Comparison of ENCODE assay signal across 2 cellular contexts in the genomic region with DNA sequence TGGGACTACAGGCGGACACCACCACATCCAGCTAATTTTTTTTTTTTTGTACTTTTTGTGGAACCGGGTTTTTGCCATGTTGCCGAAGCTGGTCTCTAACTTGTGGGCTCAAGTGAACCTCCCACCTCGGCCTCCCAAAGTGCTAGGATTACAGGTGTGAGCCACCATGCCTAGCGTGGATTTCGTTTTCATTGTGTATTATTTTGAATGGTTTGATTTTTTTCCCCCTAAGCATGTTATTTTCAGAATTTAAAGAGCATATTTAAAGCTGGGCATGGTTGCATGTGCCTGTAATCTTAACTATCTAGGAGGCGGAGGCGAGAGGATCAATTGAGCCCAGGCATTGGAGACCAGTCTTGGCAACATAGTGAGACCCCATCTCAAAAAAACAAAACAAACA.
TF ChIP-seq lines count a peak whose summit lies in the region.

No MANE protein-coding gene starts in this region.

TF ChIP-seq in A549, 52 proteins besides CTCF, POLR2A, EP300 and RAD21:
- peak; percentile 98 for TF ChIP-seq RNF2 (IDR thresholded peaks at IDR 0.05; ENCODE audit: borderline replicate concordance, low read depth)
- peak; percentile 99 for TF ChIP-seq CBX8 (IDR thresholded peaks at IDR 0.05)
- TF ChIP-seq EHMT2 (IDR thresholded peaks at IDR 0.05; ENCODE audit: low read depth), result no peak
- peak; percentile 16 for TF ChIP-seq ZFP36 (IDR thresholded peaks at IDR 0.05; ENCODE audit: borderline replicate concordance, partially characterized antibody)

TF ChIP-seq in GM12878, 131 proteins besides CTCF, POLR2A, EP300 and RAD21:
- TF ChIP-seq, protein P1, sequence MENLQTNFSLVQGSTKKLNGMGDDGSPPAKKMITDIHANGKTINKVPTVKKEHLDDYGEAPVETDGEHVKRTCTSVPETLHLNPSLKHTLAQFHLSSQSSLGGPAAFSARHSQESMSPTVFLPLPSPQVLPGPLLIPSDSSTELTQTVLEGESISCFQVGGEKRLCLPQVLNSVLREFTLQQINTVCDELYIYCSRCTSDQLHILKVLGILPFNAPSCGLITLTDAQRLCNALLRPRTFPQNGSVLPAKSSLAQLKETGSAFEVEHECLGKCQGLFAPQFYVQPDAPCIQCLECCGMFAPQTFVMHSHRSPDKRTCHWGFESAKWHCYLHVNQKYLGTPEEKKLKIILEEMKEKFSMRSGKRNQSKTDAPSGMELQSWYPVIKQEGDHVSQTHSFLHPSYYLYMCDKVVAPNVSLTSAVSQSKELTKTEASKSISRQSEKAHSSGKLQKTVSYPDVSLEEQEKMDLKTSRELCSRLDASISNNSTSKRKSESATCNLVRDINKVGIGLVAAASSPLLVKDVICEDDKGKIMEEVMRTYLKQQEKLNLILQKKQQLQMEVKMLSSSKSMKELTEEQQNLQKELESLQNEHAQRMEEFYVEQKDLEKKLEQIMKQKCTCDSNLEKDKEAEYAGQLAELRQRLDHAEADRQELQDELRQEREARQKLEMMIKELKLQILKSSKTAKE (IDR thresholded peaks at IDR 0.05; ENCODE audit: low read depth, poor library complexity, severe bottlenecking), result no peak
- TF ChIP-seq CBX5 (IDR thresholded peaks at IDR 0.05; ENCODE audit: low read depth) (no peak), BMI1 (IDR thresholded peaks at IDR 0.05; ENCODE audit: borderline replicate concordance) (peak; percentile 49), CHD4 (IDR thresholded peaks at IDR 0.05) (no peak), CHD2 (IDR thresholded peaks at IDR 0.05; ENCODE audit: borderline replicate concordance, low read depth, low read length) (no peak), NR2C1 (IDR thresholded peaks at IDR 0.05) (no peak), JUND (IDR thresholded peaks at IDR 0.05; ENCODE audit: low read depth, low read length) (no peak)
- TF ChIP-seq, protein P2, sequence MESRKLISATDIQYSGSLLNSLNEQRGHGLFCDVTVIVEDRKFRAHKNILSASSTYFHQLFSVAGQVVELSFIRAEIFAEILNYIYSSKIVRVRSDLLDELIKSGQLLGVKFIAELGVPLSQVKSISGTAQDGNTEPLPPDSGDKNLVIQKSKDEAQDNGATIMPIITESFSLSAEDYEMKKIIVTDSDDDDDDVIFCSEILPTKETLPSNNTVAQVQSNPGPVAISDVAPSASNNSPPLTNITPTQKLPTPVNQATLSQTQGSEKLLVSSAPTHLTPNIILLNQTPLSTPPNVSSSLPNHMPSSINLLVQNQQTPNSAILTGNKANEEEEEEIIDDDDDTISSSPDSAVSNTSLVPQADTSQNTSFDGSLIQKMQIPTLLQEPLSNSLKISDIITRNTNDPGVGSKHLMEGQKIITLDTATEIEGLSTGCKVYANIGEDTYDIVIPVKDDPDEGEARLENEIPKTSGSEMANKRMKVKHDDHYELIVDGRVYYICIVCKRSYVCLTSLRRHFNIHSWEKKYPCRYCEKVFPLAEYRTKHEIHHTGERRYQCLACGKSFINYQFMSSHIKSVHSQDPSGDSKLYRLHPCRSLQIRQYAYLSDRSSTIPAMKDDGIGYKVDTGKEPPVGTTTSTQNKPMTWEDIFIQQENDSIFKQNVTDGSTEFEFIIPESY (IDR thresholded peaks at IDR 0.05), result no peak
